ENCODE assay signal across 31 cellular contexts in genomic region chr10:96636546-96636945, GRCh38. TPM values are rescaled to one million over a fixed set of nuclear protein-coding genes. Genes with fewer than 3 reads are reported as not detected.
DNase-seq lines count a peak whose midpoint lies in the region; ATAC-seq, FAIRE-seq and TF ChIP-seq lines count a peak whose summit lies in the region.
"Had no signal": no experiment of that assay in that cellular context is flagged by ENCODE, and none has a peak within 500 bp of the region (broad histone marks: within the 10 kb centered on the region; RNA-seq: fewer than 3 reads in every experiment).

No MANE protein-coding gene starts in this region.

- H3K9me3 ChIP-seq in liver (ENCODE audit: control insufficient read depth in 4 of 4, low read length in 3 of 4) (no peaks in the 10 kb centered on the region), HepG2 (ENCODE audit: low read length) (no peaks in the 10 kb centered on the region)
- H3K9me3 ChIP-seq: lower lobe of right lung, mucosa of descending colon, tibial artery had no signal

- DNase-seq in HepG2 (ENCODE audit: low spot score) = no peak
- no peak for DNase-seq in immature natural killer cell
- no peak for DNase-seq in natural killer cell treated with Interleukin-12 subunit alpha and Interleukin-12 subunit beta and Interleukin-15 and Interleukin-18, amount 100 ng/mL, for 72 hours (ENCODE audit: low spot score)
- DNase-seq in mesothelial cell of epicardium (ENCODE audit: low spot score in 2 of 2, unreplicated experiment in 2 of 2) = no peak
- no peak for DNase-seq in stimulated activated CD8-positive, alpha-beta memory T cell treated with anti-CD3 and anti-CD28 coated beads, Interleukin-4, amount 100 ng/mL, for 48 hours
- DNase-seq in AML-193 (lab: John Stamatoyannopoulos, UW) = no peak
- DNase-seq: activated CD4-positive, alpha-beta memory T cell treated with anti-CD3 and anti-CD28 coated beads for 36 hours; activated CD4-positive, CD25-positive, alpha-beta regulatory T cell treated with anti-CD3 and anti-CD28 coated beads, Interleukin-2, amount 50 U/mL, for 72 hours; activated CD8-positive, alpha-beta memory T cell treated with anti-CD3 and anti-CD28 coated beads, Interleukin-2, amount 50 U/mL, for 4 hours; aorta; caudate nucleus; DMS153; lower lobe of right lung; mucosa of descending colon; NCI-H1105; NCI-H2029; NCI-H446; stimulated activated naive CD8-positive, alpha-beta T cell treated with anti-CD3 and anti-CD28 coated beads, Interleukin-15, amount 100 ng/mL, for 72 hours; tibial artery had no signal

- H3K79me2 ChIP-seq in HepG2 (ENCODE audit: insufficient read depth, low read length) = no peaks in the 10 kb centered on the region

- no peaks in the 10 kb centered on the region for H3K27me3 ChIP-seq in liver (ENCODE audit: control insufficient read depth in 4 of 4, insufficient read depth in 4 of 4, low read length in 3 of 4)
- no peaks in the 10 kb centered on the region for H3K27me3 ChIP-seq in HepG2 (ENCODE audit: control insufficient read depth in 1 of 2, insufficient read depth in 2 of 2, low read length in 2 of 2)

- H3K4me1 Mint-ChIP-seq in immature natural killer cell = peaks cover 13 to 44% of the 10 kb centered on the region in 2 donors
- peaks cover 9 to 39% of the 10 kb centered on the region in 2 donors for H3K4me1 Mint-ChIP-seq in natural killer cell treated with Interleukin-12 subunit alpha and Interleukin-12 subunit beta and Interleukin-15 and Interleukin-18, amount 100 ng/mL, for 72 hours (ENCODE audit: low read depth in 2 of 2)
- H3K4me1 Mint-ChIP-seq in mesothelial cell of epicardium = peaks cover 31% of the 10 kb centered on the region
- H3K4me1 Mint-ChIP-seq: activated naive CD4-positive, alpha-beta T cell treated with anti-CD3 and anti-CD28 coated beads, Interleukin-2, amount 50 U/mL, for 24 hours; activated T-helper 17 cell treated with anti-CD3 and anti-CD28 coated beads, Interleukin-2, amount 50 U/mL, for 72 hours; stimulated activated naive CD8-positive, alpha-beta T cell treated with anti-CD3 and anti-CD28 coated beads, Interleukin-15, amount 100 ng/mL, for 72 hours had no signal

- H3K4me3 ChIP-seq in liver (ENCODE audit: low read depth in 1 of 3, low read length in 3 of 3) (no peak overlapping the region), HepG2 (replicated peaks in 1 of 3; ENCODE audit: insufficient read depth in 1 of 3, low read depth in 2 of 3, low read length in 3 of 3) (no peak overlapping the region)
- H3K4me3 ChIP-seq: lower lobe of right lung, mucosa of descending colon, tibial artery had no signal

- H3K36me3 Mint-ChIP-seq in immature natural killer cell (peaks cover 9 to 44% (median 18%) of the 10 kb centered on the region in 3 donors), mesothelial cell of epicardium (no peaks in the 10 kb centered on the region)
- peaks cover 26% of the 10 kb centered on the region for H3K36me3 Mint-ChIP-seq in natural killer cell treated with Interleukin-12 subunit alpha and Interleukin-12 subunit beta and Interleukin-15 and Interleukin-18, amount 100 ng/mL, for 72 hours
- H3K36me3 Mint-ChIP-seq: activated CD4-positive, alpha-beta memory T cell treated with anti-CD3 and anti-CD28 coated beads for 36 hours; activated naive CD4-positive, alpha-beta T cell treated with anti-CD3 and anti-CD28 coated beads, Interleukin-2, amount 50 U/mL, for 24 hours had no signal

- TF ChIP-seq EP300 in HepG2 (IDR thresholded peaks at IDR 0.05; ENCODE audit: low read depth in 2 of 2, low read length in 2 of 2) = no peak
- TF ChIP-seq EP300 in HepG2 (CRISPR knock-in tag; IDR thresholded peaks at IDR 0.05; ENCODE audit: borderline replicate concordance) = no peak

- H3K36me3 ChIP-seq in liver (ENCODE audit: control insufficient read depth in 4 of 4, insufficient read depth in 3 of 4, low read depth in 1 of 4, low read length in 3 of 4) = peaks cover 2 to 12% (median 4%) of the 10 kb centered on the region in 4 donors
- no peaks in the 10 kb centered on the region for H3K36me3 ChIP-seq in HepG2 (replicated peaks in 1 of 2; ENCODE audit: control insufficient read depth in 1 of 2, insufficient read depth in 2 of 2, low read length in 2 of 2)
- H3K36me3 ChIP-seq: lower lobe of right lung, tibial artery had no signal

- intact Hi-C loops in HepG2 (cut with micrococcal nuclease; ENCODE audit: unreplicated experiment) = no loop called here

- H3K4me1 ChIP-seq in liver (ENCODE audit: control insufficient read depth in 4 of 4, insufficient read depth in 4 of 4, low read length in 3 of 4) (peaks cover 7 to 41% (median 32%) of the 10 kb centered on the region in 4 donors), HepG2 (ENCODE audit: insufficient read depth, low read length) (peaks cover 42% of the 10 kb centered on the region)
- H3K4me1 ChIP-seq: lower lobe of right lung, tibial artery had no signal

- TF ChIP-seq RAD21 in liver (IDR thresholded peaks at IDR 0.05) (no peak), HepG2 (CRISPR knock-in tag; IDR thresholded peaks at IDR 0.05) (no peak)

- H2AFZ ChIP-seq in HepG2 (ENCODE audit: low read length) = no peak overlapping the region

- H3K27me3 Mint-ChIP-seq in immature natural killer cell (ENCODE audit: low read depth in 3 of 3) = peaks cover 0 to 9% (median 5%) of the 10 kb centered on the region in 3 donors
- no peaks in the 10 kb centered on the region for H3K27me3 Mint-ChIP-seq in natural killer cell treated with Interleukin-12 subunit alpha and Interleukin-12 subunit beta and Interleukin-15 and Interleukin-18, amount 100 ng/mL, for 72 hours
- no peaks in the 10 kb centered on the region for H3K27me3 Mint-ChIP-seq in mesothelial cell of epicardium (ENCODE audit: low read depth)
- H3K27me3 Mint-ChIP-seq: activated CD4-positive, alpha-beta memory T cell treated with anti-CD3 and anti-CD28 coated beads for 36 hours; activated naive CD4-positive, alpha-beta T cell treated with anti-CD3 and anti-CD28 coated beads, Interleukin-2, amount 50 U/mL, for 24 hours; activated T-helper 17 cell treated with anti-CD3 and anti-CD28 coated beads, Interleukin-2, amount 50 U/mL, for 72 hours; dendritic cell treated with granulocyte-macrophage colony-stimulating factor and Interleukin-4, amounts not matched to agents 40 ng/mL and 50 ng/mL, for 4 days; stimulated activated naive CD8-positive, alpha-beta T cell treated with anti-CD3 and anti-CD28 coated beads, Interleukin-15, amount 100 ng/mL, for 72 hours had no signal

- no peak for ATAC-seq in HepG2
- no peak for ATAC-seq in natural killer cell treated with Interleukin-12 subunit alpha and Interleukin-12 subunit beta and Interleukin-15 and Interleukin-18, amount 100 ng/mL, for 72 hours
- ATAC-seq in activated CD4-positive, CD25-positive, alpha-beta regulatory T cell treated with anti-CD3 and anti-CD28 coated beads, Interleukin-2, amount 50 U/mL, for 24 hours = no peak
- ATAC-seq: activated T-helper 17 cell treated with anti-CD3 and anti-CD28 coated beads, Interleukin-2, amount 50 U/mL, for 72 hours; lower lobe of right lung; mucosa of descending colon; sciatic nerve; stimulated activated naive CD8-positive, alpha-beta T cell treated with anti-CD3 and anti-CD28 coated beads, Interleukin-15, amount 100 ng/mL, for 72 hours had no signal

- H3K27ac Mint-ChIP-seq in immature natural killer cell = peak overlapping the region in 4 of 6 donors; percentile 9 to 59 (median 22)
- peak overlapping the region; percentile 11 to 64 for H3K27ac Mint-ChIP-seq in natural killer cell treated with Interleukin-12 subunit alpha and Interleukin-12 subunit beta and Interleukin-15 and Interleukin-18, amount 100 ng/mL, for 72 hours
- no peak overlapping the region for H3K27ac Mint-ChIP-seq in mesothelial cell of epicardium
- H3K27ac Mint-ChIP-seq: activated CD4-positive, alpha-beta memory T cell treated with anti-CD3 and anti-CD28 coated beads for 36 hours; activated T-helper 17 cell treated with anti-CD3 and anti-CD28 coated beads, Interleukin-2, amount 50 U/mL, for 72 hours; dendritic cell treated with granulocyte-macrophage colony-stimulating factor and Interleukin-4, amounts not matched to agents 40 ng/mL and 50 ng/mL, for 4 days; stimulated activated naive CD8-positive, alpha-beta T cell treated with anti-CD3 and anti-CD28 coated beads, Interleukin-15, amount 100 ng/mL, for 72 hours; T-helper 1 cell treated with Interleukin-12 subunit alpha and Interleukin-12 subunit beta and Interleukin-4 antibody, amounts not matched to agents 30 μg/mL and 1 μg/mL, for 36 hours had no signal

- H3K9me3 Mint-ChIP-seq in immature natural killer cell (no peaks in the 10 kb centered on the region), mesothelial cell of epicardium (no peaks in the 10 kb centered on the region)
- H3K9me3 Mint-ChIP-seq in natural killer cell treated with Interleukin-12 subunit alpha and Interleukin-12 subunit beta and Interleukin-15 and Interleukin-18, amount 100 ng/mL, for 72 hours = no peaks in the 10 kb centered on the region
- H3K9me3 Mint-ChIP-seq: activated CD4-positive, alpha-beta memory T cell treated with anti-CD3 and anti-CD28 coated beads for 36 hours; activated naive CD4-positive, alpha-beta T cell treated with anti-CD3 and anti-CD28 coated beads, Interleukin-2, amount 50 U/mL, for 24 hours; activated T-helper 17 cell treated with anti-CD3 and anti-CD28 coated beads, Interleukin-2, amount 50 U/mL, for 72 hours; dendritic cell treated with granulocyte-macrophage colony-stimulating factor and Interleukin-4, amounts not matched to agents 40 ng/mL and 50 ng/mL, for 4 days; stimulated activated naive CD8-positive, alpha-beta T cell treated with anti-CD3 and anti-CD28 coated beads, Interleukin-15, amount 100 ng/mL, for 72 hours; T-helper 1 cell treated with Interleukin-12 subunit alpha and Interleukin-12 subunit beta and Interleukin-4 antibody, amounts not matched to agents 30 μg/mL and 1 μg/mL, for 36 hours had no signal

- 16% methylated on average over 1 of the region's 1 CpG for WGBS in liver
- 0% methylated on average over 1 of the region's 1 CpG for WGBS in HepG2 (ENCODE audit: low lambda C conversion rate)

- no peak overlapping the region; the same call in 1 of the 2 replicates for H3K4me2 ChIP-seq in HepG2 (ENCODE audit: low read depth, low read length)

- in situ Hi-C loops in HepG2 (cut with HindIII; ENCODE audit: extremely low pct_ligation_motif_present, low pct_unique_long_range_greater_than_20kb) = no loop called here

- no TSS peak for BruUV-seq in HepG2 (replicated peaks; lab: Mats Ljungman, UMichigan)

- no peak overlapping the region for H3K4me3 Mint-ChIP-seq in immature natural killer cell
- H3K4me3 Mint-ChIP-seq in natural killer cell treated with Interleukin-12 subunit alpha and Interleukin-12 subunit beta and Interleukin-15 and Interleukin-18, amount 100 ng/mL, for 72 hours = no peak overlapping the region
- H3K4me3 Mint-ChIP-seq in mesothelial cell of epicardium = no peak overlapping the region
- H3K4me3 Mint-ChIP-seq: activated CD4-positive, alpha-beta memory T cell treated with anti-CD3 and anti-CD28 coated beads for 36 hours; activated naive CD4-positive, alpha-beta T cell treated with anti-CD3 and anti-CD28 coated beads, Interleukin-2, amount 50 U/mL, for 24 hours; activated T-helper 17 cell treated with anti-CD3 and anti-CD28 coated beads, Interleukin-2, amount 50 U/mL, for 72 hours; dendritic cell treated with granulocyte-macrophage colony-stimulating factor and Interleukin-4, amounts not matched to agents 40 ng/mL and 50 ng/mL, for 4 days; stimulated activated naive CD8-positive, alpha-beta T cell treated with anti-CD3 and anti-CD28 coated beads, Interleukin-15, amount 100 ng/mL, for 72 hours; T-helper 1 cell treated with Interleukin-12 subunit alpha and Interleukin-12 subunit beta and Interleukin-4 antibody, amounts not matched to agents 30 μg/mL and 1 μg/mL, for 36 hours had no signal

- H3K27ac ChIP-seq in liver (ENCODE audit: low read depth in 1 of 2, low read length in 2 of 2) (peak overlapping the region; percentile 16 to 58), HepG2 (ENCODE audit: extremely low read length, insufficient read depth, low read length) (no peak overlapping the region)
- H3K27ac ChIP-seq: lower lobe of right lung, RWPE1, tibial artery had no signal

- POLR2A ChIA-PET in HepG2 (lab: Yijun Ruan, JAX) = no interaction called here

- H3K9ac ChIP-seq in liver (ENCODE audit: low read depth in 1 of 2, low read length in 2 of 2) (no peak overlapping the region), HepG2 (ENCODE audit: insufficient read depth, low read depth, low read length) (no peak overlapping the region)

- no peak for TF ChIP-seq POLR2A in HepG2 (IDR thresholded peaks at IDR 0.05; ENCODE audit: insufficient read depth in 1 of 2, low read depth in 2 of 2, low read length in 2 of 2)

- no peak for TF ChIP-seq CTCF in liver (IDR thresholded peaks at IDR 0.05; ENCODE audit: low read depth, low read length, missing input control)
- no peak for TF ChIP-seq CTCF in HepG2 (CRISPR knock-in tag; IDR thresholded peaks at IDR 0.05)
- no peak for TF ChIP-seq CTCF in mesothelial cell of epicardium (IDR thresholded peaks at IDR 0.05; ENCODE audit: unreplicated experiment)

- no peaks in the 10 kb centered on the region for H4K20me1 ChIP-seq in HepG2 (ENCODE audit: insufficient read depth, low read length)

- no peak for FAIRE-seq in HepG2 (lab: Jason Lieb, UNC)
- FAIRE-seq: A204.1, endometrium, frontal cortex, TTC549 had no signal

- CTCF ChIA-PET in HepG2 (lab: Yijun Ruan, JAX; ENCODE audit: low intra/inter-chr PET ratio, low total read pairs) = no interaction called here

RNA-seq across cellular contexts. Expression of gene TM9SF3, which starts 49.7 kb away (rescaled TPM):
- total RNA-seq in liver = 100 to 1,000 TPM in 1 of 2 donors, 10 to 100 TPM in 1; 72.9 to 115 TPM
- 10 to 100 TPM; 20.5 to 37.9 TPM for polyA plus RNA-seq in liver
- 86.8 and 120 TPM in 2 replicates for total RNA-seq in HepG2 (2016; rRNA removed; fragmentation: Illumina TruSeq; extraction: Trizol)
- 31.8 and 36.9 TPM in 2 replicates for total RNA-seq in HepG2 (2016; cell fraction: cytosol; rRNA removed; fragmentation: Illumina TruSeq; extraction: Trizol; ENCODE audit: low read depth)
- total RNA-seq in HepG2 (2016; cell fraction: insoluble cytoplasmic fraction; rRNA removed; fragmentation: Illumina TruSeq; extraction: Trizol) = 86.8 and 122 TPM in 2 replicates
- 49.6 and 60.6 TPM in 2 replicates for total RNA-seq in HepG2 (2016; cell fraction: membrane; rRNA removed; fragmentation: Illumina TruSeq; extraction: Trizol)
- total RNA-seq in HepG2 (2016; cell fraction: nucleus; rRNA removed; fragmentation: Illumina TruSeq; extraction: Trizol) = 124 and 152 TPM in 2 replicates
- 38.4 and 43.8 TPM in 2 replicates for polyA plus RNA-seq in HepG2 (2011; rRNA removed)
- 44.8 and 98.9 TPM in 2 replicates for polyA plus RNA-seq in HepG2 (2011; cell fraction: cytosol; rRNA removed)
- polyA plus RNA-seq in HepG2 (2011; cell fraction: nucleus; rRNA removed) = 34.3 and 45.7 TPM in 2 replicates
- polyA plus RNA-seq in HepG2 (2012) = 81.7 and 88.4 TPM in 2 replicates
- 8.5 and 10.4 TPM in 2 replicates for polyA plus RNA-seq in HepG2 (2016; cell fraction: cytosol; fragmentation: Illumina TruSeq; extraction: Trizol; ENCODE audit: low read depth)
- 64.6 and 77.0 TPM in 2 replicates for polyA plus RNA-seq in HepG2 (2016; cell fraction: insoluble cytoplasmic fraction; fragmentation: Illumina TruSeq; extraction: Trizol; ENCODE audit: low read depth)
- 21.8 and 23.0 TPM in 2 replicates for polyA plus RNA-seq in HepG2 (2016; cell fraction: membrane; fragmentation: Illumina TruSeq; extraction: Trizol; ENCODE audit: low read depth)
- 107 and 112 TPM in 2 replicates for polyA plus RNA-seq in HepG2 (2016; cell fraction: nucleus; fragmentation: Illumina TruSeq; extraction: Trizol; ENCODE audit: insufficient read depth, low read depth)
- polyA minus RNA-seq in HepG2 (2011; rRNA and poly(A)+ RNA removed; ENCODE audit: low replicate concordance) = 36.3 and 40.6 TPM in 2 replicates
- polyA minus RNA-seq in HepG2 (2011; cell fraction: cytosol; rRNA and poly(A)+ RNA removed) = 55.8 and 62.3 TPM in 2 replicates
- 121 and 136 TPM in 2 replicates for polyA minus RNA-seq in HepG2 (2011; cell fraction: nucleus; rRNA and poly(A)+ RNA removed)
- polyA plus RNA-seq in immature natural killer cell = 10 to 100 TPM; 66.9 to 90.9 (median 87.2) TPM
- 100 to 1,000 TPM in 1 of 2 donors, 10 to 100 TPM in 1; 73.0 to 104 TPM for total RNA-seq in natural killer cell treated with Interleukin-12 subunit alpha and Interleukin-12 subunit beta and Interleukin-15 and Interleukin-18, amount 100 ng/mL, for 72 hours
- 144 to 147 TPM (median 144 TPM) in 3 replicates for total RNA-seq in mesothelial cell of epicardium
